Comparison of ENCODE assay signal across 15 cellular contexts in genomic region chr10:4247379-4247778, GRCh38.
A peak's percentile ranks its signal among the peaks of the same experiment; 100 is the strongest.
DNase-seq lines count a peak whose midpoint lies in the region; ATAC-seq and TF ChIP-seq lines count a peak whose summit lies in the region.
"Had no signal": no experiment of that assay in that cellular context is flagged by ENCODE, and none has a peak within 500 bp of the region (broad histone marks: within the 10 kb centered on the region; RNA-seq: fewer than 3 reads in every experiment).

No MANE protein-coding gene starts in this region.

- peaks cover 7% of the 10 kb centered on the region for H3K27me3 Mint-ChIP-seq in activated naive CD8-positive, alpha-beta T cell treated with anti-CD3 and anti-CD28 coated beads, Interleukin-2, amount 50 U/mL, for 24 hours
- H3K27me3 Mint-ChIP-seq in activated naive CD8-positive, alpha-beta T cell treated with anti-CD3 and anti-CD28 coated beads for 36 hours = peaks cover 3% of the 10 kb centered on the region
- H3K27me3 Mint-ChIP-seq in memory B cell (peaks cover 3% of the 10 kb centered on the region), type B pancreatic cell (no peaks in the 10 kb centered on the region)
- H3K27me3 Mint-ChIP-seq: activated CD4-positive, alpha-beta memory T cell treated with anti-CD3 and anti-CD28 coated beads, Interleukin-2, amount 10 ng/mL, durations not matched to agents 7 days and 5 days; central memory CD8-positive, alpha-beta T cell had no signal

- intact Hi-C loops in ascending aorta (cut with DNase I) = loop anchor here (2.0 kb wide), 1 partner anchor 33 kb away; no protein-coding TSS in a partner anchor
- intact Hi-C loops in tibial artery (cut with DNase I; ENCODE audit: low total_unique reads) = loop anchor here (10.0 kb wide), 2 partner anchors 193 to 313 kb away; no protein-coding TSS in a partner anchor

- peaks cover 59% of the 10 kb centered on the region for H3K4me1 Mint-ChIP-seq in activated naive CD8-positive, alpha-beta T cell treated with anti-CD3 and anti-CD28 coated beads, Interleukin-2, amount 50 U/mL, for 24 hours
- H3K4me1 Mint-ChIP-seq in activated naive CD8-positive, alpha-beta T cell treated with anti-CD3 and anti-CD28 coated beads for 36 hours = peaks cover 29% of the 10 kb centered on the region
- H3K4me1 Mint-ChIP-seq in memory B cell (peaks cover 8% of the 10 kb centered on the region), type B pancreatic cell (ENCODE audit: unreplicated experiment) (peaks cover 20% of the 10 kb centered on the region)

- H3K4me3 ChIP-seq in ascending aorta (peak overlapping the region in 1 of 2 donors; percentile 2), tibial artery (no peak overlapping the region)
- H3K4me3 ChIP-seq: ovary had no signal

- H3K4me1 ChIP-seq in ascending aorta (peaks cover 3 to 27% of the 10 kb centered on the region in 2 donors), tibial artery (peaks cover 0 to 50% (median 13%) of the 10 kb centered on the region in 4 donors)

- no peak for DNase-seq in activated naive CD8-positive, alpha-beta T cell treated with anti-CD3 and anti-CD28 coated beads, Interleukin-2, amount 50 U/mL, for 24 hours
- DNase-seq in activated naive CD8-positive, alpha-beta T cell treated with anti-CD3 and anti-CD28 coated beads for 36 hours = no peak
- no peak for DNase-seq in ascending aorta (ENCODE audit: low spot score in 2 of 2)
- no peak for DNase-seq in memory B cell (ENCODE audit: low spot score in 2 of 2)
- no peak for DNase-seq in tibial artery
- no peak for DNase-seq in stimulated activated CD4-positive, alpha-beta T cell treated with anti-CD3 and anti-CD28 coated beads, Interleukin-2, amount 100 ng/mL, for 48 hours
- DNase-seq in type B pancreatic cell (ENCODE audit: extremely low spot score, unreplicated experiment) = no peak
- DNase-seq in COR-L47 (lab: John Stamatoyannopoulos, UW) = no peak
- DNase-seq: activated CD4-positive, alpha-beta memory T cell treated with anti-CD3 and anti-CD28 coated beads, Interleukin-2, amount 10 ng/mL, durations not matched to agents 7 days and 5 days; activated naive CD4-positive, alpha-beta T cell; Calu3; NCI-H146; ovary; substantia nigra had no signal

- H3K9me3 Mint-ChIP-seq in activated naive CD8-positive, alpha-beta T cell treated with anti-CD3 and anti-CD28 coated beads, Interleukin-2, amount 50 U/mL, for 24 hours = peaks cover 6% of the 10 kb centered on the region
- H3K9me3 Mint-ChIP-seq in activated naive CD8-positive, alpha-beta T cell treated with anti-CD3 and anti-CD28 coated beads for 36 hours = no peaks in the 10 kb centered on the region
- peaks cover 3% of the 10 kb centered on the region for H3K9me3 Mint-ChIP-seq in memory B cell
- H3K9me3 Mint-ChIP-seq in type B pancreatic cell = peaks cover 6% of the 10 kb centered on the region
- H3K9me3 Mint-ChIP-seq: central memory CD8-positive, alpha-beta T cell had no signal

- peaks cover 2% of the 10 kb centered on the region for H3K36me3 Mint-ChIP-seq in activated naive CD8-positive, alpha-beta T cell treated with anti-CD3 and anti-CD28 coated beads, Interleukin-2, amount 50 U/mL, for 24 hours (ENCODE audit: low read depth)
- H3K36me3 Mint-ChIP-seq in activated naive CD8-positive, alpha-beta T cell treated with anti-CD3 and anti-CD28 coated beads for 36 hours = no peaks in the 10 kb centered on the region
- H3K36me3 Mint-ChIP-seq in memory B cell (no peaks in the 10 kb centered on the region), type B pancreatic cell (no peaks in the 10 kb centered on the region)

- H3K27ac Mint-ChIP-seq in activated naive CD8-positive, alpha-beta T cell treated with anti-CD3 and anti-CD28 coated beads, Interleukin-2, amount 50 U/mL, for 24 hours = peak overlapping the region; percentile 64
- no peak overlapping the region for H3K27ac Mint-ChIP-seq in activated naive CD8-positive, alpha-beta T cell treated with anti-CD3 and anti-CD28 coated beads for 36 hours
- H3K27ac Mint-ChIP-seq in memory B cell (peak overlapping the region; percentile 35), type B pancreatic cell (no peak overlapping the region)
- H3K27ac Mint-ChIP-seq: activated CD4-positive, alpha-beta memory T cell treated with anti-CD3 and anti-CD28 coated beads, Interleukin-2, amount 10 ng/mL, durations not matched to agents 7 days and 5 days had no signal

- no peak for ATAC-seq in activated naive CD8-positive, alpha-beta T cell treated with anti-CD3 and anti-CD28 coated beads, Interleukin-2, amount 50 U/mL, for 24 hours
- ATAC-seq in memory B cell (ENCODE audit: low read depth) = no peak

- no peaks in the 10 kb centered on the region for H3K27me3 ChIP-seq in ascending aorta
- no peaks in the 10 kb centered on the region for H3K27me3 ChIP-seq in tibial artery
- H3K27me3 ChIP-seq: ovary had no signal

- H3K9me3 ChIP-seq in ascending aorta (no peaks in the 10 kb centered on the region), tibial artery (no peaks in the 10 kb centered on the region)
- H3K9me3 ChIP-seq: ovary had no signal

- H3K4me3 Mint-ChIP-seq in activated naive CD8-positive, alpha-beta T cell treated with anti-CD3 and anti-CD28 coated beads, Interleukin-2, amount 50 U/mL, for 24 hours = peak overlapping the region; percentile 12
- H3K4me3 Mint-ChIP-seq in activated naive CD8-positive, alpha-beta T cell treated with anti-CD3 and anti-CD28 coated beads for 36 hours = no peak overlapping the region
- H3K4me3 Mint-ChIP-seq in memory B cell = no peak overlapping the region
- H3K4me3 Mint-ChIP-seq in type B pancreatic cell = no peak overlapping the region
- H3K4me3 Mint-ChIP-seq: activated CD4-positive, alpha-beta memory T cell treated with anti-CD3 and anti-CD28 coated beads, Interleukin-2, amount 10 ng/mL, durations not matched to agents 7 days and 5 days had no signal

- TF ChIP-seq CTCF in ascending aorta (IDR thresholded peaks at IDR 0.05) = no peak
- TF ChIP-seq CTCF in tibial artery (IDR thresholded peaks at IDR 0.05) = no peak
- TF ChIP-seq CTCF in type B pancreatic cell (conservative IDR thresholded peaks at IDR 0.05) = no peak

- H3K27ac ChIP-seq in ascending aorta = peak overlapping the region; percentile 87 to 94
- peak overlapping the region; percentile 87 to 88 for H3K27ac ChIP-seq in tibial artery

- no peaks in the 10 kb centered on the region for H3K36me3 ChIP-seq in ascending aorta
- no peaks in the 10 kb centered on the region for H3K36me3 ChIP-seq in tibial artery
- H3K36me3 ChIP-seq: ovary had no signal

Comparison
In these comparisons a context has a peak if more than half of its experiments do, and no peak if none do; other contexts are left out.
1. H3K27ac Mint-ChIP-seq: peak in activated naive CD8-positive, alpha-beta T cell treated with anti-CD3 and anti-CD28 coated beads, Interleukin-2, amount 50 U/mL, for 24 hours (single experiment) and memory B cell (single experiment); none in activated naive CD8-positive, alpha-beta T cell treated with anti-CD3 and anti-CD28 coated beads for 36 hours (single experiment) and type B pancreatic cell (single experiment).